24 cellular contexts compared by ENCODE assay signal in the genomic region with DNA sequence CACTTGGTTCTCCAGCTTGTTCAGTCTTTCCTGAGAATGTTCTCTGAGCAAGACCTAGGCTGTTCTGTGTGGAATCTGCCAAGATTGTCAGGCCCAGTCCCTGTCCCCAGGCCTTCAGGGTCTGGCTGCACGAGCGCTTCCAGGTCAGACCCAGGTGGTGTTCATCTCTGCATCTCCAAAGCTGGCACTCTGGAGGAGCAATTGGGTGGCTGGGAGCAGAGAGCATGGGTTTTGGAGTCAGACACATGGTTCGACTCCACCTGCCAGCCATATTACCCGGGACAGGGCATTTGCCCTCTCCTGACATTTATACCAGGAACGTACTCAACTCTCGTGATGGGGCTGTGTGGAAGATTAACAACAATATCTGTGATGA. TPM values are rescaled to one million over a fixed set of nuclear protein-coding genes. Genes with fewer than 3 reads are reported as not detected.
DNase-seq lines count a peak whose midpoint lies in the region; ATAC-seq and TF ChIP-seq lines count a peak whose summit lies in the region.
"Had no signal": no experiment of that assay in that cellular context is flagged by ENCODE, and none has a peak within 500 bp of the region (broad histone marks: within the 10 kb centered on the region; RNA-seq: fewer than 3 reads in every experiment).

No MANE protein-coding gene starts in this region.

- TF ChIP-seq CTCF in activated CD8-positive, alpha-beta T cell treated with anti-CD3 and anti-CD28 coated beads for 36 hours (IDR thresholded peaks at IDR 0.05): no peak

- intact Hi-C loops in activated CD8-positive, alpha-beta T cell treated with anti-CD3 and anti-CD28 coated beads for 36 hours (cut with micrococcal nuclease): loop anchor here (5.0 kb wide), 3 partner anchors 44 to 124 kb away; no protein-coding TSS in a partner anchor

- POLR2A ChIA-PET in activated CD8-positive, alpha-beta T cell treated with anti-CD3 and anti-CD28 coated beads for 36 hours (lab: Charles Lee): interaction anchor here (0.6 to 9.6 kb wide), 26 partner anchors 9 to 198 kb away, joined by 3 to 65 read pairs (median 5); a partner anchor contains a TSS

- no peaks in the 10 kb centered on the region for H3K27me3 Mint-ChIP-seq in activated naive CD4-positive, alpha-beta T cell treated with anti-CD3 and anti-CD28 coated beads, Interleukin-2, amount 50 U/mL, for 24 hours
- H3K27me3 Mint-ChIP-seq in activated CD8-positive, alpha-beta T cell treated with anti-CD3 and anti-CD28 coated beads for 36 hours: no peaks in the 10 kb centered on the region
- H3K27me3 Mint-ChIP-seq in central memory CD8-positive, alpha-beta T cell: no peaks in the 10 kb centered on the region

- no peak for DNase-seq in activated naive CD4-positive, alpha-beta T cell (lab: John Stamatoyannopoulos, UW)
- DNase-seq in activated CD8-positive, alpha-beta T cell treated with anti-CD3 and anti-CD28 coated beads for 36 hours: peak; percentile 4
- DNase-seq in central memory CD8-positive, alpha-beta T cell (ENCODE audit: low spot score in 2 of 2): no peak
- DNase-seq in NCI-H226 (no peak), retina (no peak), SHP77 (lab: John Stamatoyannopoulos, UW) (no peak)
- DNase-seq: anterior cingulate cortex, kidney, lower lobe of right lung, MG63, NCI-H1105 treated with DMSO at 0.1 percent for 48 hours, NCI-H2029, NCI-H526 treated with DMSO at 0.1 percent for 48 hours, pancreas, right cardiac atrium, SIG-M5, substantia nigra had no signal

- CTCF ChIA-PET in activated CD8-positive, alpha-beta T cell treated with anti-CD3 and anti-CD28 coated beads for 36 hours (lab: Charles Lee): interaction anchor here (0.9 to 3.8 kb wide), 11 partner anchors 19 to 212 kb away, joined by 3 to 24 read pairs (median 4); no protein-coding TSS in a partner anchor

- H3K36me3 Mint-ChIP-seq in activated naive CD4-positive, alpha-beta T cell treated with anti-CD3 and anti-CD28 coated beads, Interleukin-2, amount 50 U/mL, for 24 hours: peaks cover 35% of the 10 kb centered on the region
- peaks cover 88% of the 10 kb centered on the region for H3K36me3 Mint-ChIP-seq in activated CD8-positive, alpha-beta T cell treated with anti-CD3 and anti-CD28 coated beads for 36 hours (ENCODE audit: low read depth)
- peaks cover 59% of the 10 kb centered on the region for H3K36me3 Mint-ChIP-seq in central memory CD8-positive, alpha-beta T cell (ENCODE audit: insufficient read depth)
- H3K36me3 Mint-ChIP-seq: CD14-positive monocyte had no signal

- peak overlapping the region; percentile 82 for H3K27ac Mint-ChIP-seq in activated naive CD4-positive, alpha-beta T cell treated with anti-CD3 and anti-CD28 coated beads, Interleukin-2, amount 50 U/mL, for 24 hours
- H3K27ac Mint-ChIP-seq in activated CD8-positive, alpha-beta T cell treated with anti-CD3 and anti-CD28 coated beads for 36 hours: peak overlapping the region; percentile 85
- H3K27ac Mint-ChIP-seq in central memory CD8-positive, alpha-beta T cell (ENCODE audit: low read depth): peak overlapping the region; percentile 94

- ATAC-seq in activated CD8-positive, alpha-beta T cell treated with anti-CD3 and anti-CD28 coated beads for 36 hours: no peak
- ATAC-seq in central memory CD8-positive, alpha-beta T cell (replicated peaks; ENCODE audit: extremely low read depth, poor library complexity, severe bottlenecking): no peak
- ATAC-seq: HCT116, K562, Panc1, right cardiac atrium had no signal

- H3K9me3 Mint-ChIP-seq in activated naive CD4-positive, alpha-beta T cell treated with anti-CD3 and anti-CD28 coated beads, Interleukin-2, amount 50 U/mL, for 24 hours: no peaks in the 10 kb centered on the region
- H3K9me3 Mint-ChIP-seq in activated CD8-positive, alpha-beta T cell treated with anti-CD3 and anti-CD28 coated beads for 36 hours: no peaks in the 10 kb centered on the region
- H3K9me3 Mint-ChIP-seq in central memory CD8-positive, alpha-beta T cell: no peaks in the 10 kb centered on the region
- H3K9me3 Mint-ChIP-seq: CD14-positive monocyte had no signal

- H3K4me1 Mint-ChIP-seq in activated naive CD4-positive, alpha-beta T cell treated with anti-CD3 and anti-CD28 coated beads, Interleukin-2, amount 50 U/mL, for 24 hours: peaks cover 97% of the 10 kb centered on the region
- peaks cover 95% of the 10 kb centered on the region for H3K4me1 Mint-ChIP-seq in activated CD8-positive, alpha-beta T cell treated with anti-CD3 and anti-CD28 coated beads for 36 hours (ENCODE audit: low read depth)
- peaks cover 85% of the 10 kb centered on the region for H3K4me1 Mint-ChIP-seq in central memory CD8-positive, alpha-beta T cell

- H3K4me3 Mint-ChIP-seq in activated naive CD4-positive, alpha-beta T cell treated with anti-CD3 and anti-CD28 coated beads, Interleukin-2, amount 50 U/mL, for 24 hours: peak overlapping the region; percentile 79
- H3K4me3 Mint-ChIP-seq in activated CD8-positive, alpha-beta T cell treated with anti-CD3 and anti-CD28 coated beads for 36 hours: peak overlapping the region; percentile 68
- H3K4me3 Mint-ChIP-seq in central memory CD8-positive, alpha-beta T cell: peak overlapping the region; percentile 80
- H3K4me3 Mint-ChIP-seq: CD14-positive monocyte had no signal

RNA-seq across cellular contexts. Expression of a gene that starts 8.8 kb away (rescaled TPM):
- 100 to 1,000 TPM; 214 to 215 TPM for total RNA-seq in activated CD8-positive, alpha-beta T cell treated with anti-CD3 and anti-CD28 coated beads for 36 hours
- total RNA-seq: cardiac muscle cell, fibroblast of villous mesenchyme had no signal

RNA-seq across cellular contexts. Expression of a gene that starts 50.2 kb away (rescaled TPM):
- total RNA-seq in activated CD8-positive, alpha-beta T cell treated with anti-CD3 and anti-CD28 coated beads for 36 hours: 1 to 10 TPM; 6.6 to 7.2 TPM
